Comparison of ENCODE assay signal across 20 cellular contexts in the genomic region with DNA sequence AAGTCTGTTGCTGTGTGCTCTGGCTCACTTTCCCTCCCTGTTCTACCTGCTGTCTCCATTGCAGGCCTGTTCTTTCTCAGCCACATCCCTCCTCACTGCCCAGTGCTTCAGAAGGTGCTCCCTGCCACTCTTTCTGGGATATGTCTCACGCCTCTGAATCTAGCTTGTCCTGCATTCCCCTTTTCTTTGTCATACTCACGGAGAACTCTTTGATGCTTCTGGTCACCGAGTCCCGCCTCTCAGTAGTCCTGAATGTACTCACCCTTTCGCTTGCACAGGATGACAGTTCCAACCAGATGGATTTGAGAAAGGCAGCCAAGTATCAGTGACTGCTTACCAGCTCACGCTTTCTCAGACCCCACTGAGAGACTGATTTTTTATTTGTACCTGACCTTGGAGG.
DNase-seq lines count a peak whose midpoint lies in the region; ATAC-seq, FAIRE-seq and TF ChIP-seq lines count a peak whose summit lies in the region.
"Had no signal": no experiment of that assay in that cellular context is flagged by ENCODE, and none has a peak within 500 bp of the region (broad histone marks: within the 10 kb centered on the region; RNA-seq: fewer than 3 reads in every experiment).

No MANE protein-coding gene starts in this region.

- peaks cover 30% of the 10 kb centered on the region for H3K36me3 Mint-ChIP-seq in activated naive CD8-positive, alpha-beta T cell
- peaks cover 27 to 43% of the 10 kb centered on the region in 2 donors for H3K36me3 Mint-ChIP-seq in naive B cell
- peaks cover 75% of the 10 kb centered on the region for H3K36me3 Mint-ChIP-seq in effector memory CD8-positive, alpha-beta T cell (ENCODE audit: insufficient read depth)
- H3K36me3 Mint-ChIP-seq in natural killer cell: peaks cover 44% of the 10 kb centered on the region

- H3K4me1 Mint-ChIP-seq in activated naive CD8-positive, alpha-beta T cell (ENCODE audit: low read depth): peaks cover 41% of the 10 kb centered on the region
- peaks cover 5 to 28% (median 26%) of the 10 kb centered on the region in 3 donors for H3K4me1 Mint-ChIP-seq in naive B cell
- peaks cover 24 to 32% of the 10 kb centered on the region in 2 donors for H3K4me1 Mint-ChIP-seq in effector memory CD8-positive, alpha-beta T cell (ENCODE audit: low read depth in 2 of 2)
- peaks cover 38% of the 10 kb centered on the region in 2 donors for H3K4me1 Mint-ChIP-seq in natural killer cell

- no peak for TF ChIP-seq POLR2A in GM12891 (IDR thresholded peaks at IDR 0.05; ENCODE audit: low read depth, low read length)

- H3K4me3 ChIP-seq in AG10803 (ENCODE audit: low read length): no peak overlapping the region
- H3K4me3 ChIP-seq: psoas muscle, smooth muscle cell had no signal

- peak; percentile 21 for DNase-seq in AG10803 (ENCODE audit: low read depth)
- DNase-seq in GM12891 (ENCODE audit: insufficient read length, low spot score): no peak
- no peak for DNase-seq in naive B cell
- no peak for DNase-seq in NCI-H1436 treated with DMSO at 0.1 percent for 48 hours (lab: John Stamatoyannopoulos, UW)
- no peak for DNase-seq in NCI-H510A treated with DMSO at 0.1 percent for 48 hours (lab: John Stamatoyannopoulos, UW)
- no peak for DNase-seq in effector memory CD8-positive, alpha-beta T cell
- no peak for DNase-seq in natural killer cell
- DNase-seq: activated CD4-positive, alpha-beta memory T cell treated with anti-CD3 and anti-CD28 coated beads, Interleukin-2, amount 10 ng/mL, durations not matched to agents 7 days and 5 days; activated T-cell treated with anti-CD3 and anti-CD28 coated beads, Interleukin-2, amount 50 U/mL, for 48 hours; dermis blood vessel endothelial cell; kidney glomerular epithelial cell; mesenchymal stem cell; NCI-H1105; NCI-H526; psoas muscle; stimulated activated CD4-positive, alpha-beta T cell treated with anti-CD3 and anti-CD28 coated beads, Interleukin-4, amount 100 ng/mL, for 24 hours; substantia nigra had no signal

- no peaks in the 10 kb centered on the region for H3K9me3 Mint-ChIP-seq in activated naive CD8-positive, alpha-beta T cell (ENCODE audit: low read depth)
- H3K9me3 Mint-ChIP-seq in naive B cell (no peaks in the 10 kb centered on the region), natural killer cell (no peaks in the 10 kb centered on the region)
- no peaks in the 10 kb centered on the region for H3K9me3 Mint-ChIP-seq in effector memory CD8-positive, alpha-beta T cell
- H3K9me3 Mint-ChIP-seq: activated CD4-positive, alpha-beta memory T cell treated with anti-CD3 and anti-CD28 coated beads, Interleukin-2, amount 10 ng/mL, durations not matched to agents 7 days and 5 days had no signal

- no peak overlapping the region for H3K4me3 Mint-ChIP-seq in activated naive CD8-positive, alpha-beta T cell
- H3K4me3 Mint-ChIP-seq in naive B cell: peak overlapping the region in 1 of 8 donors; percentile 8
- H3K4me3 Mint-ChIP-seq in effector memory CD8-positive, alpha-beta T cell: no peak overlapping the region
- no peak overlapping the region for H3K4me3 Mint-ChIP-seq in natural killer cell
- H3K4me3 Mint-ChIP-seq: activated CD4-positive, alpha-beta memory T cell treated with anti-CD3 and anti-CD28 coated beads, Interleukin-2, amount 10 ng/mL, durations not matched to agents 7 days and 5 days had no signal

- intact Hi-C loops in natural killer cell (cut with micrococcal nuclease): no loop called here

- H3K27ac Mint-ChIP-seq in activated naive CD8-positive, alpha-beta T cell: peak overlapping the region; percentile 84
- H3K27ac Mint-ChIP-seq in naive B cell: peak overlapping the region in 4 of 6 donors; percentile 3 to 67 (median 24)
- H3K27ac Mint-ChIP-seq in effector memory CD8-positive, alpha-beta T cell: peak overlapping the region in 1 of 2 donors; percentile 33
- H3K27ac Mint-ChIP-seq in natural killer cell: peak overlapping the region in 1 of 2 donors; percentile 57
- H3K27ac Mint-ChIP-seq: activated CD4-positive, alpha-beta memory T cell treated with anti-CD3 and anti-CD28 coated beads, Interleukin-2, amount 10 ng/mL, durations not matched to agents 7 days and 5 days had no signal

- no peaks in the 10 kb centered on the region for H3K27me3 Mint-ChIP-seq in activated naive CD8-positive, alpha-beta T cell
- no peaks in the 10 kb centered on the region for H3K27me3 Mint-ChIP-seq in naive B cell
- H3K27me3 Mint-ChIP-seq in effector memory CD8-positive, alpha-beta T cell: no peaks in the 10 kb centered on the region
- H3K27me3 Mint-ChIP-seq in natural killer cell (ENCODE audit: low read depth in 2 of 2): no peaks in the 10 kb centered on the region
- H3K27me3 Mint-ChIP-seq: activated CD4-positive, alpha-beta memory T cell treated with anti-CD3 and anti-CD28 coated beads, Interleukin-2, amount 10 ng/mL, durations not matched to agents 7 days and 5 days had no signal

- ATAC-seq in naive B cell (ENCODE audit: low read depth in 2 of 2) (no peak), natural killer cell (no peak)
- ATAC-seq in effector memory CD8-positive, alpha-beta T cell (replicated peaks): no peak

- FAIRE-seq in GM12891 (lab: Jason Lieb, UNC): peak; percentile 75
- FAIRE-seq: frontal cortex had no signal

- TF ChIP-seq CTCF in AG10803 (conservative IDR thresholded peaks at IDR 0.05; ENCODE audit: low read length) (no peak), natural killer cell (IDR thresholded peaks at IDR 0.05) (no peak)

TF ChIP-seq in GM12891, 5 proteins besides CTCF, POLR2A, EP300 and RAD21:
- no peak for TF ChIP-seq POLR2AphosphoS5 (IDR thresholded peaks at IDR 0.05; ENCODE audit: low read depth, low read length)
- no peak for TF ChIP-seq POU2F2 (IDR thresholded peaks at IDR 0.05; ENCODE audit: low read depth, low read length)
- TF ChIP-seq SPI1 (IDR thresholded peaks at IDR 0.05; ENCODE audit: low read depth, low read length): no peak
- TF ChIP-seq PAX5 (IDR thresholded peaks at IDR 0.05; ENCODE audit: insufficient read depth, low read length, severe bottlenecking): no peak
- TF ChIP-seq TAF1 (IDR thresholded peaks at IDR 0.05; ENCODE audit: low read depth, low read length): no peak
